Comparison of ENCODE assay signal across 10 cellular contexts in the genomic region with DNA sequence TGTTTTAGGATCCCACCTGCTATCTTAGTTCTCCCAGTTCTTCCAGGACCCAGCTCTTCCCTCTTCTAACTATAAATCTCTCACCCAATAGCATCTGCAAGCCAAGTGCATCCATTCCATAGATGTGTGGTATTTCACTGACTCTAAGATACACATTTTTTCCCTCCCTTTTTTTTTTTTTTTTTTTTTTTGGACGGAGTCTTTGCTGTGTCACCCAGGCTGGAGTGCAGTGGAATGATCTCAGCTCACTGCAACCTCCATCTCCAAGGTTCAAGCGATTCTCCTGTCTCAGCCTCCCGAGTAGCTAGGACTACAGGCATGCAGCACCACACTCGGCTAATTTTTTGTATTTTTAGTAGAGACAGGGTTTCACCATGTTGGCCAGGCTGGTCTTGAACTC. TPM values are rescaled to one million over a fixed set of nuclear protein-coding genes. Genes with fewer than 3 reads are reported as not detected.
DNase-seq lines count a peak whose midpoint lies in the region; ATAC-seq and TF ChIP-seq lines count a peak whose summit lies in the region.
"Not testable (repeated sequence)": the region's sequence is repeated elsewhere in the genome, so short reads cannot be mapped to it uniquely, and the experiment has no call there.
"Had no signal": no experiment of that assay in that cellular context is flagged by ENCODE, and none has a peak within 500 bp of the region (broad histone marks: within the 10 kb centered on the region; RNA-seq: fewer than 3 reads in every experiment).

No MANE protein-coding gene starts in this region.

- H3K27me3 ChIP-seq in DND-41 (ENCODE audit: insufficient read depth, low read length, poor library complexity); effector memory CD4-positive, alpha-beta T cell (replicated peaks; ENCODE audit: control insufficient read depth, insufficient read depth, low read length, poor library complexity, severe bottlenecking); thoracic aorta (replicated peaks; ENCODE audit: insufficient read depth): not testable (repeated sequence)
- peaks cover 29% of the 10 kb centered on the region for H3K27me3 ChIP-seq in iPS-15b (ENCODE audit: control insufficient read depth, insufficient read depth, low read length)

- H3K27me3 Mint-ChIP-seq in IgD-negative memory B cell; T-cell; activated naive CD4-positive, alpha-beta T cell treated with anti-CD3 and anti-CD28 coated beads, Interleukin-2, amount 50 U/mL, for 24 hours; neural crest cell (ENCODE audit: low read depth): not testable (repeated sequence)

- peak overlapping the region; percentile 78 for H3K9ac ChIP-seq in DND-41 (ENCODE audit: low read depth, low read length)
- not testable (repeated sequence) for H3K9ac ChIP-seq in iPS-15b (ENCODE audit: low read depth, low read length)

- H3K4me3 ChIP-seq in DND-41 (ENCODE audit: low read depth in 1 of 2, low read length in 2 of 2): peak overlapping the region; percentile 67 to 87; a peak in 3 of 4 replicates
- peak overlapping the region; percentile 77 for H3K4me3 ChIP-seq in effector memory CD4-positive, alpha-beta T cell (ENCODE audit: insufficient read depth, low read depth, low read length, poor library complexity, severe bottlenecking)
- H3K4me3 ChIP-seq in iPS-15b (ENCODE audit: low read depth, low read length): peak overlapping the region; percentile 90
- peak overlapping the region; percentile 94 for H3K4me3 ChIP-seq in thoracic aorta

- peaks cover 44% of the 10 kb centered on the region for H4K20me1 ChIP-seq in DND-41 (ENCODE audit: insufficient read depth, low read length)

- peaks cover 54% of the 10 kb centered on the region for H3K36me3 ChIP-seq in DND-41 (ENCODE audit: insufficient read depth, low read length)
- H3K36me3 ChIP-seq in effector memory CD4-positive, alpha-beta T cell (ENCODE audit: control insufficient read depth, insufficient read depth, low read length): peaks cover 35% of the 10 kb centered on the region
- peaks cover 23% of the 10 kb centered on the region for H3K36me3 ChIP-seq in iPS-15b (ENCODE audit: control insufficient read depth, insufficient read depth, low read length)
- peaks cover 25% of the 10 kb centered on the region for H3K36me3 ChIP-seq in thoracic aorta

- H3K4me1 Mint-ChIP-seq in IgD-negative memory B cell (peaks cover 26 to 40% (median 34%) of the 10 kb centered on the region in 3 donors), T-cell (peaks cover 44 to 64% (median 57%) of the 10 kb centered on the region in 3 donors), neural crest cell (peaks cover 55% of the 10 kb centered on the region)
- H3K4me1 Mint-ChIP-seq in activated naive CD4-positive, alpha-beta T cell treated with anti-CD3 and anti-CD28 coated beads, Interleukin-2, amount 50 U/mL, for 24 hours: peaks cover 55% of the 10 kb centered on the region

- POLR2A ChIA-PET in T-cell (lab: Charles Lee): interaction anchor here in 1 of 2 donors (0.7 kb wide), 1 partner anchor 67 kb away, joined by 7 read pairs; no protein-coding TSS in a partner anchor

- not testable (repeated sequence) for DNase-seq in DND-41; T-cell; effector memory CD4-positive, alpha-beta T cell; neural crest cell (ENCODE audit: low read depth, low spot score); thoracic aorta (ENCODE audit: low spot score)

- peak overlapping the region; percentile 77 for H3K4me2 ChIP-seq in DND-41 (ENCODE audit: insufficient read depth, low read length)

- peaks cover 72% of the 10 kb centered on the region for H3K79me2 ChIP-seq in DND-41 (ENCODE audit: insufficient read depth, low read length)

- H3K4me3 Mint-ChIP-seq in IgD-negative memory B cell: peak overlapping the region; percentile 97 to 98 (median 98)
- peak overlapping the region; percentile 96 to 97 (median 97) for H3K4me3 Mint-ChIP-seq in T-cell
- H3K4me3 Mint-ChIP-seq in activated naive CD4-positive, alpha-beta T cell treated with anti-CD3 and anti-CD28 coated beads, Interleukin-2, amount 50 U/mL, for 24 hours: peak overlapping the region; percentile 98
- peak overlapping the region; percentile 98 for H3K4me3 Mint-ChIP-seq in neural crest cell

- peak overlapping the region in 2 of 3 donors; percentile 50 to 83 for H3K27ac Mint-ChIP-seq in IgD-negative memory B cell
- peak overlapping the region; percentile 40 to 92 for H3K27ac Mint-ChIP-seq in T-cell
- peak overlapping the region; percentile 81 for H3K27ac Mint-ChIP-seq in activated naive CD4-positive, alpha-beta T cell treated with anti-CD3 and anti-CD28 coated beads, Interleukin-2, amount 50 U/mL, for 24 hours
- peak overlapping the region; percentile 4 for H3K27ac Mint-ChIP-seq in neural crest cell (ENCODE audit: unreplicated experiment)

- not testable (repeated sequence) for H3K9me3 ChIP-seq in DND-41 (ENCODE audit: insufficient read depth, low read length, severe bottlenecking); effector memory CD4-positive, alpha-beta T cell (ENCODE audit: control insufficient read depth, low read length); iPS-15b (ENCODE audit: control insufficient read depth, insufficient read depth, low read length); thoracic aorta

- ATAC-seq in DND-41 (ENCODE audit: insufficient read depth, low read depth); T-cell (replicated peaks in 1 of 4); thoracic aorta (ENCODE audit: insufficient number of reproducible peaks, low FRiP score, low read depth): not testable (repeated sequence)

- H3K4me1 ChIP-seq in DND-41 (ENCODE audit: insufficient read depth, low read length) (peaks cover 55% of the 10 kb centered on the region), thoracic aorta (ENCODE audit: control insufficient read depth in 1 of 2, low read depth in 2 of 2) (peaks cover 18 to 31% of the 10 kb centered on the region in 2 donors)
- peaks cover 14% of the 10 kb centered on the region for H3K4me1 ChIP-seq in effector memory CD4-positive, alpha-beta T cell (ENCODE audit: control insufficient read depth, insufficient read depth, low read length, poor library complexity, severe bottlenecking)
- not testable (repeated sequence) for H3K4me1 ChIP-seq in iPS-15b (ENCODE audit: control insufficient read depth, insufficient read depth, low read length)

- CTCF ChIA-PET in T-cell (lab: Charles Lee): interaction anchor here (0.6 to 5.3 kb wide), 9 partner anchors 9 to 55 kb away, joined by 3 to 26 read pairs (median 5); no protein-coding TSS in a partner anchor

- not testable (repeated sequence) for H2AFZ ChIP-seq in DND-41 (ENCODE audit: low read depth, low read length)

- TF ChIP-seq CTCF in DND-41 (IDR thresholded peaks at IDR 0.05; ENCODE audit: borderline replicate concordance, extremely low read depth, low read length, poor library complexity, severe bottlenecking); neural crest cell (conservative IDR thresholded peaks at IDR 0.05); thoracic aorta (IDR thresholded peaks at IDR 0.05): not testable (repeated sequence)

- H3K9me3 Mint-ChIP-seq in IgD-negative memory B cell; T-cell; activated naive CD4-positive, alpha-beta T cell treated with anti-CD3 and anti-CD28 coated beads, Interleukin-2, amount 50 U/mL, for 24 hours; neural crest cell: not testable (repeated sequence)

- H3K27ac ChIP-seq in DND-41 (ENCODE audit: low read length): peak overlapping the region; percentile 92
- not testable (repeated sequence) for H3K27ac ChIP-seq in effector memory CD4-positive, alpha-beta T cell (ENCODE audit: insufficient read depth, low read length, poor library complexity, severe bottlenecking)
- peak overlapping the region in 1 of 2 donors; percentile 94 for H3K27ac ChIP-seq in thoracic aorta

- not testable (repeated sequence) for H3K36me3 Mint-ChIP-seq in IgD-negative memory B cell; activated naive CD4-positive, alpha-beta T cell treated with anti-CD3 and anti-CD28 coated beads, Interleukin-2, amount 50 U/mL, for 24 hours
- H3K36me3 Mint-ChIP-seq in T-cell: peaks cover 31% of the 10 kb centered on the region
- H3K36me3 Mint-ChIP-seq in neural crest cell (ENCODE audit: low read depth): peaks cover 22% of the 10 kb centered on the region

RNA-seq across cellular contexts. Expression of a gene that starts 1.7 kb away (rescaled TPM):
- 23.7 TPM for polyA plus RNA-seq in IgD-negative memory B cell
- total RNA-seq in T-cell (10 to 100 TPM; 43.4 to 83.6 (median 73.7) TPM), neural crest cell (72.8 and 76.2 TPM in 2 replicates), thoracic aorta (10 to 100 TPM; 12.3 to 13.4 TPM)

RNA-seq across cellular contexts. Expression of a gene that starts 5.1 kb away (rescaled TPM):
- polyA plus RNA-seq in IgD-negative memory B cell: not detected
- total RNA-seq in T-cell: 1 to 10 TPM in 3 of 5 donors, under 1 TPM in 1, not detected in 1; 0.66 to 1.6 (median 1.2) TPM
- 0.61 and 0.91 TPM in 2 replicates for total RNA-seq in neural crest cell
- total RNA-seq in thoracic aorta: 1 to 10 TPM in 1 of 2 donors, not detected in 1; 3.2 TPM

RNA-seq across cellular contexts. Expression of a gene that starts 26.0 kb away (rescaled TPM):
- not detected for polyA plus RNA-seq in IgD-negative memory B cell
- not detected for total RNA-seq in T-cell
- 0.09 TPM in 1 of 2 replicates, not detected in the other for total RNA-seq in neural crest cell
- total RNA-seq in thoracic aorta: under 1 TPM in 1 of 2 donors, not detected in 1; 0.68 TPM
- total RNA-seq: activated CD8-positive, alpha-beta memory T cell treated with anti-CD3 and anti-CD28 coated beads for 36 hours; mucosa of descending colon had no signal

RNA-seq across cellular contexts. Expression of a gene that starts 26.6 kb away (rescaled TPM):
- 329 TPM for polyA plus RNA-seq in IgD-negative memory B cell
- 100 to 1,000 TPM; 347 to 524 (median 406) TPM for total RNA-seq in T-cell
- total RNA-seq in neural crest cell: 51.0 and 54.1 TPM in 2 replicates
- 100 to 1,000 TPM; 106 to 148 TPM for total RNA-seq in thoracic aorta

Comparison
In these comparisons a context has a peak if more than half of its experiments do, and no peak if none do; other contexts are left out.
1. H3K27ac Mint-ChIP-seq: peak in every context shown above with its lines; median percentile 81 in activated naive CD4-positive, alpha-beta T cell treated with anti-CD3 and anti-CD28 coated beads, Interleukin-2, amount 50 U/mL, for 24 hours; 66 in IgD-negative memory B cell; 66 in T-cell; 4 in neural crest cell.